In the genomic region with DNA sequence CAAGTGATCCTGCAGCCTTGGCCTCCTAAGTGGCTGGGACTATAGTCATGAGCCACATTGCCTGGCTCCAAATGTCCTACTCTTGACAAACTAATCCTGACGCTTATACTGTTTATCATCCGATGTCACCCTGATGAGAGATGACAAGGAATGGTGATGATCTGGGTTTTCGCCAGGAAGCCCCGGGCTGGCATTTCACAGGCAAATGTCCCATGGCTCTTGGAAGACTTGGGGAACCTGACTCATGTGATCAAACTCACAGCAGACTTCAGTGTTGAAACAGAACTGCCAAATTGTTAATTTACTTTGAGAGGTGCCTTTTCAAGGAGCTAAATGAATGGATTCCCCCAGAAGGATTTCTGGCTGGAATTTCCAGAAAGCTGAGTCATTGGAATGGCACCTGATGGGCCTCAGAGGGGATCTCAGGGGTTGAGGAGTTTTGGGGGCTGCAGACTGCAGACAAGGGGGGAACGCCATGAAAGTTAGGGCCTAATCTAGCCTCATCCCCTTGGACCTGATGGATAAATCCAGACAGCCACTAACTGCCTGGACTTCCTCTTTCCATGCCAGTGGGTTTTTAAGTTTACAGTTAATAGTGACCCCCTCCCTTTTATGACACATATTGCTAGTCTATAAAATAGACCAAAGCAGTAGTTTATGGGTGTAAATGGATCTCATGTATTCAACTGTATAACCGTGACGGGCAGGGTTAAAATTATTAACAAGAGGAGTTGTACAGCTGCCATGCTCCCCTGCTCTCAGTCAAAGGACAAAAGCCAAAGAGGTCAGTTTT, we compare ENCODE assay signal across 1 cellular context.
TF ChIP-seq lines count a peak whose summit lies in the region.

No MANE protein-coding gene starts in this region.

TF ChIP-seq in HCT116, 20 proteins besides CTCF, POLR2A, EP300 and RAD21:
- TF ChIP-seq CBX3 (IDR thresholded peaks at IDR 0.05; ENCODE audit: low read depth) (no peak), JUND (IDR thresholded peaks at IDR 0.05) (no peak), CEBPB (IDR thresholded peaks at IDR 0.05; ENCODE audit: low read depth) (no peak), FOSL1 (IDR thresholded peaks at IDR 0.05; ENCODE audit: low read depth) (no peak), EZH2phosphoT487 (IDR thresholded peaks at IDR 0.05; ENCODE audit: borderline replicate concordance) (no peak), SP1 (IDR thresholded peaks at IDR 0.05; ENCODE audit: low read depth) (no peak)
